22 cellular contexts compared by ENCODE assay signal in the genomic region with DNA sequence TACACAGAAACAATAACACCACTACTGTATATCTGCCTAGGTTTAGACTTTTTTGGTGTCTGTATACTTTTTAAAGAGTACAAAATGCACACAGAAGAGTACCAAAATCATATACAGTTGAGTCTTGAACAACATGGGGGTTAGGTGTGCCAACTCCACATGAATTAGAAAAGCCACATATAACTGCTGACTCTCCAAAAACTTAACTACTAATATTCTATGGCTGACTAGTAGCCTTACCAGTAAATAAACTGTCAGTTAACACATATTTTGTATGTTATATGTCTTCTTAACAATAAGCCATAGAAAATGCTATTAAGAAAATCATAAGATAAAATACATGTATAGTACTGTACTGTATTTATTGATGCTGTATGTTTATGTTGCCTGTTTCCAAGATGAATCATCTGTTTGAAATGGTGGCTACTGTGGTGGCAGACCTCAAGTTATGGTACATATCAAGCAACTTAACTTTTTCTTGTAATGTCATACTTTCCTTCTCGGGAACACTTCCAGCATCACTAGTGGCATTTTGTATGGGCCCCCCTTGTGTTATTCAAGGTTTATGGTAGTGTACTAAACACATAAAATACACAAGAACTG.
DNase-seq lines count a peak whose midpoint lies in the region; ATAC-seq, FAIRE-seq and TF ChIP-seq lines count a peak whose summit lies in the region.
"Had no signal": no experiment of that assay in that cellular context is flagged by ENCODE, and none has a peak within 500 bp of the region (broad histone marks: within the 10 kb centered on the region; RNA-seq: fewer than 3 reads in every experiment).

No MANE protein-coding gene starts in this region.

- CTCF ChIA-PET in K562 (lab: Yijun Ruan, JAX; ENCODE audit: low intra/inter-chr PET ratio), result no interaction called here

- H3K4me3 ChIP-seq in K562 (no peak overlapping the region), WERI-Rb-1 (ENCODE audit: low read depth, low read length) (no peak overlapping the region), lower leg skin (ENCODE audit: low read depth, poor library complexity, severe bottlenecking) (no peak overlapping the region)
- H3K4me3 ChIP-seq: Peyer's patch, SJCRH30 had no signal

- H3K9ac ChIP-seq in K562 (ENCODE audit: insufficient read depth in 1 of 2, low read depth in 2 of 2, low read length in 2 of 2), result no peak overlapping the region

- H3K9me3 ChIP-seq in K562 (replicated peaks; ENCODE audit: control insufficient read depth, insufficient read depth, low read depth, low read length) (no peaks in the 10 kb centered on the region), WERI-Rb-1 (ENCODE audit: severe bottlenecking) (peaks cover 10% of the 10 kb centered on the region)
- H3K9me3 ChIP-seq: Peyer's patch, SJCRH30 had no signal

- no peak for ATAC-seq in K562

- FAIRE-seq in K562 (lab: Jason Lieb, UNC), result no peak
- FAIRE-seq: GM12892 had no signal

- TF ChIP-seq POLR2A in K562 (conservative IDR thresholded peaks at IDR 0.05) (no peak), lower leg skin (IDR thresholded peaks at IDR 0.05) (no peak)

- no peak for TF ChIP-seq RAD21 in K562 (CRISPR knock-in tag; conservative IDR thresholded peaks at IDR 0.05 in 1 of 2, IDR thresholded peaks at IDR 0.05 in 1 of 2)

- no peak for TF ChIP-seq EP300 in K562 (IDR thresholded peaks at IDR 0.05; ENCODE audit: low read length)

- no TSS peak for BruUV-seq in K562 (replicated peaks; lab: Mats Ljungman, UMichigan)

- no peak overlapping the region for H3K4me2 ChIP-seq in K562 (ENCODE audit: insufficient read depth, low read length)

- WGBS in K562 (ENCODE audit: insufficient coverage, low coverage, missing lambda C conversion rate), result 68% methylated on average over 1 of the region's 1 CpG
- 83 to 84% methylated on average over 1 of the region's 1 CpG for WGBS in lower leg skin, 2 donors

- H3K4me1 ChIP-seq in K562 (replicated peaks in 1 of 2; ENCODE audit: control insufficient read depth in 2 of 2, insufficient read depth in 2 of 2, low read length in 2 of 2), result no peaks in the 10 kb centered on the region
- H3K4me1 ChIP-seq: Peyer's patch, SJCRH30 had no signal

- peaks cover 13% of the 10 kb centered on the region for H3K4me1 Mint-ChIP-seq in HFFc6 (ENCODE audit: low read depth)

- H3K36me3 Mint-ChIP-seq in HFFc6 (ENCODE audit: low read depth), result no peaks in the 10 kb centered on the region; the same call in 1 of the 2 replicates

- in situ Hi-C loops in K562 (cut with MboI), result no loop called here

- no peaks in the 10 kb centered on the region for H3K9me1 ChIP-seq in K562 (ENCODE audit: control insufficient read depth, insufficient read depth, low read length)

- POLR2A ChIA-PET in K562 (lab: Yijun Ruan, JAX), result no interaction called here

- H3K9me3 Mint-ChIP-seq in HFFc6, result no peaks in the 10 kb centered on the region
- H3K9me3 Mint-ChIP-seq: activated CD4-positive, alpha-beta T cell treated with anti-CD3 and anti-CD28 coated beads, Interleukin-2, amount 10 ng/mL, durations not matched to agents 24 days and 14 days; T-helper 1 cell treated with Interleukin-12 subunit alpha and Interleukin-12 subunit beta and Interleukin-4 antibody, amounts not matched to agents 30 μg/mL and 1 μg/mL, for 36 hours had no signal

- H3K36me3 ChIP-seq in K562 (ENCODE audit: control insufficient read depth, insufficient read depth, low read length), result no peaks in the 10 kb centered on the region
- H3K36me3 ChIP-seq in WERI-Rb-1, result no peaks in the 10 kb centered on the region
- H3K36me3 ChIP-seq: Peyer's patch, SJCRH30 had no signal

- no peak overlapping the region for H3K27ac ChIP-seq in K562 (ENCODE audit: extremely low read depth, low read depth, low read length)
- no peak overlapping the region for H3K27ac ChIP-seq in WERI-Rb-1
- H3K27ac ChIP-seq: Peyer's patch, SJCRH30 had no signal

- intact Hi-C loops in K562 (cut with micrococcal nuclease), result no loop called here
- intact Hi-C loops in lower leg skin (cut with DNase I; ENCODE audit: low total_unique reads), result no loop called here
- intact Hi-C loops in posterior cingulate gyrus (cut with DNase I), result no loop called here

- H3K4me3 Mint-ChIP-seq in HFFc6, result no peak overlapping the region
- H3K4me3 Mint-ChIP-seq: activated CD4-positive, alpha-beta T cell treated with anti-CD3 and anti-CD28 coated beads, Interleukin-2, amount 10 ng/mL, durations not matched to agents 24 days and 14 days; CD8-positive, alpha-beta memory T cell; T-helper 1 cell treated with Interleukin-12 subunit alpha and Interleukin-12 subunit beta and Interleukin-4 antibody, amounts not matched to agents 30 μg/mL and 1 μg/mL, for 36 hours had no signal

- no peaks in the 10 kb centered on the region for H3K27me3 Mint-ChIP-seq in HFFc6 (ENCODE audit: insufficient read depth)
- H3K27me3 Mint-ChIP-seq: activated CD4-positive, alpha-beta T cell treated with anti-CD3 and anti-CD28 coated beads, Interleukin-2, amount 10 ng/mL, durations not matched to agents 24 days and 14 days; CD8-positive, alpha-beta memory T cell had no signal

- peak overlapping the region; percentile 39 for H3K27ac Mint-ChIP-seq in HFFc6
- H3K27ac Mint-ChIP-seq: activated CD4-positive, alpha-beta T cell treated with anti-CD3 and anti-CD28 coated beads, Interleukin-2, amount 10 ng/mL, durations not matched to agents 24 days and 14 days; T-helper 1 cell treated with Interleukin-12 subunit alpha and Interleukin-12 subunit beta and Interleukin-4 antibody, amounts not matched to agents 30 μg/mL and 1 μg/mL, for 36 hours had no signal

- peak; percentile 50 for DNase-seq in EH (ENCODE audit: low read depth)
- DNase-seq in HFFc6, result peak; percentile 28
- no peak for DNase-seq in K562 (ENCODE audit: extremely low read depth in 1 of 4, low spot score in 3 of 4)
- DNase-seq in foreskin melanocyte, result peak; percentile 21
- DNase-seq in WERI-Rb-1, result no peak
- DNase-seq in lower leg skin (ENCODE audit: low spot score in 2 of 2), result no peak
- DNase-seq in posterior cingulate gyrus, result no peak
- DNase-seq in stimulated activated naive CD4-positive, alpha-beta T cell (lab: John Stamatoyannopoulos, UW), result no peak
- DNase-seq: activated CD4-positive, alpha-beta T cell treated with anti-CD3 and anti-CD28 coated beads, Interleukin-2, amount 10 ng/mL, durations not matched to agents 24 days and 14 days; activated CD8-positive, alpha-beta memory T cell treated with anti-CD3 and anti-CD28 coated beads, Interleukin-2, amount 50 U/mL, for 48 hours; activated gamma-delta T cell; AML-193; CD8-positive, alpha-beta memory T cell; central memory CD4-positive, alpha-beta T cell; NCI-H1417; NCI-H2107; Peyer's patch; SJCRH30; stimulated activated CD4-positive, alpha-beta T cell treated with anti-CD3 and anti-CD28 coated beads, Interleukin-4, amount 100 ng/mL, for 1 hour; trophoblast cell had no signal

- no peaks in the 10 kb centered on the region for H4K20me1 ChIP-seq in K562 (replicated peaks; ENCODE audit: control insufficient read depth, insufficient read depth, low read length)

- no peak overlapping the region for H2AFZ ChIP-seq in K562 (ENCODE audit: low read depth, low read length)

- H3K27me3 ChIP-seq in K562 (ENCODE audit: control insufficient read depth in 2 of 2, insufficient read depth in 2 of 2, low read length in 2 of 2) (no peaks in the 10 kb centered on the region), WERI-Rb-1 (ENCODE audit: insufficient read depth, low read depth, severe bottlenecking) (no peaks in the 10 kb centered on the region)
- H3K27me3 ChIP-seq: Peyer's patch, SJCRH30 had no signal

- TF ChIP-seq CTCF in HFFc6 (IDR thresholded peaks at IDR 0.05) (no peak), K562 (IDR thresholded peaks at IDR 0.05 in 2 of 3, conservative IDR thresholded peaks at IDR 0.05 in 1 of 3; ENCODE audit: insufficient read depth in 2 of 3, low read depth in 1 of 3, low read length in 3 of 3) (no peak), WERI-Rb-1 (IDR thresholded peaks at IDR 0.05; ENCODE audit: low read depth, low read length) (no peak), lower leg skin (IDR thresholded peaks at IDR 0.05) (no peak)

- H3K79me2 ChIP-seq in K562 (ENCODE audit: control insufficient read depth, insufficient read depth, low read length), result no peaks in the 10 kb centered on the region

TF ChIP-seq in K562, 482 proteins besides CTCF, POLR2A, EP300 and RAD21 (continues in another document):
- TF ChIP-seq E2F3 (CRISPR knock-in tag; IDR thresholded peaks at IDR 0.05) (no peak), ESRRA (IDR thresholded peaks at IDR 0.05; ENCODE audit: borderline replicate concordance, low read depth) (no peak), HCFC1 (IDR thresholded peaks at IDR 0.05; ENCODE audit: low read depth, low read length) (no peak), SRSF3 (IDR thresholded peaks at IDR 0.05; ENCODE audit: insufficient read depth, low read length) (no peak), GABPB1 (CRISPR knock-in tag; IDR thresholded peaks at IDR 0.05) (no peak), MAFF (IDR thresholded peaks at IDR 0.05; ENCODE audit: low read length) (no peak)
- TF ChIP-seq, protein P1, sequence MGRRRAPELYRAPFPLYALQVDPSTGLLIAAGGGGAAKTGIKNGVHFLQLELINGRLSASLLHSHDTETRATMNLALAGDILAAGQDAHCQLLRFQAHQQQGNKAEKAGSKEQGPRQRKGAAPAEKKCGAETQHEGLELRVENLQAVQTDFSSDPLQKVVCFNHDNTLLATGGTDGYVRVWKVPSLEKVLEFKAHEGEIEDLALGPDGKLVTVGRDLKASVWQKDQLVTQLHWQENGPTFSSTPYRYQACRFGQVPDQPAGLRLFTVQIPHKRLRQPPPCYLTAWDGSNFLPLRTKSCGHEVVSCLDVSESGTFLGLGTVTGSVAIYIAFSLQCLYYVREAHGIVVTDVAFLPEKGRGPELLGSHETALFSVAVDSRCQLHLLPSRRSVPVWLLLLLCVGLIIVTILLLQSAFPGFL (CRISPR knock-in tag; IDR thresholded peaks at IDR 0.05), result no peak
- TF ChIP-seq, protein P2, sequence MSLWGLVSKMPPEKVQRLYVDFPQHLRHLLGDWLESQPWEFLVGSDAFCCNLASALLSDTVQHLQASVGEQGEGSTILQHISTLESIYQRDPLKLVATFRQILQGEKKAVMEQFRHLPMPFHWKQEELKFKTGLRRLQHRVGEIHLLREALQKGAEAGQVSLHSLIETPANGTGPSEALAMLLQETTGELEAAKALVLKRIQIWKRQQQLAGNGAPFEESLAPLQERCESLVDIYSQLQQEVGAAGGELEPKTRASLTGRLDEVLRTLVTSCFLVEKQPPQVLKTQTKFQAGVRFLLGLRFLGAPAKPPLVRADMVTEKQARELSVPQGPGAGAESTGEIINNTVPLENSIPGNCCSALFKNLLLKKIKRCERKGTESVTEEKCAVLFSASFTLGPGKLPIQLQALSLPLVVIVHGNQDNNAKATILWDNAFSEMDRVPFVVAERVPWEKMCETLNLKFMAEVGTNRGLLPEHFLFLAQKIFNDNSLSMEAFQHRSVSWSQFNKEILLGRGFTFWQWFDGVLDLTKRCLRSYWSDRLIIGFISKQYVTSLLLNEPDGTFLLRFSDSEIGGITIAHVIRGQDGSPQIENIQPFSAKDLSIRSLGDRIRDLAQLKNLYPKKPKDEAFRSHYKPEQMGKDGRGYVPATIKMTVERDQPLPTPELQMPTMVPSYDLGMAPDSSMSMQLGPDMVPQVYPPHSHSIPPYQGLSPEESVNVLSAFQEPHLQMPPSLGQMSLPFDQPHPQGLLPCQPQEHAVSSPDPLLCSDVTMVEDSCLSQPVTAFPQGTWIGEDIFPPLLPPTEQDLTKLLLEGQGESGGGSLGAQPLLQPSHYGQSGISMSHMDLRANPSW (CRISPR knock-in tag; IDR thresholded peaks at IDR 0.05), result no peak

Comparison
In these comparisons a context has a peak if more than half of its experiments do, and no peak if none do; other contexts are left out.
1. DNase-seq: peak in EH (single experiment), HFFc6 (single experiment) and foreskin melanocyte (single experiment); none in K562 (0 of 4), WERI-Rb-1 (single experiment), lower leg skin (0 of 2), posterior cingulate gyrus (0 of 10) and stimulated activated naive CD4-positive, alpha-beta T cell (0 of 6).